20 cellular contexts compared by ENCODE assay signal in genomic region chr11:117627259-117627658, GRCh38.
"Had no signal": no experiment of that assay in that cellular context is flagged by ENCODE, and none has a peak within 500 bp of the region (broad histone marks: within the 10 kb centered on the region; RNA-seq: fewer than 3 reads in every experiment).

No MANE protein-coding gene starts in this region.

- H3K27ac Mint-ChIP-seq: activated CD4-positive, alpha-beta T cell treated with anti-CD3 and anti-CD28 coated beads, Interleukin-2, amount 10 ng/mL, durations not matched to agents 24 days and 14 days; activated CD8-positive, alpha-beta T cell treated with anti-CD3 and anti-CD28 coated beads, Interleukin-2, amount 10 ng/mL, durations not matched to agents 7 days and 5 days; activated naive CD4-positive, alpha-beta T cell treated with anti-CD3 and anti-CD28 coated beads, Interleukin-2, amount 50 U/mL, for 24 hours; naive B cell; neural progenitor cell had no signal

- DNase-seq: activated CD4-positive, alpha-beta T cell treated with anti-CD3 and anti-CD28 coated beads, Interleukin-2, amount 10 ng/mL, durations not matched to agents 24 days and 14 days; activated CD8-positive, alpha-beta T cell treated with anti-CD3 and anti-CD28 coated beads, Interleukin-2, amount 10 ng/mL, durations not matched to agents 7 days and 5 days; activated gamma-delta T cell; activated T-cell treated with anti-CD3 and anti-CD28 coated beads, Interleukin-2, amount 50 U/mL, for 48 hours; foreskin fibroblast; kidney; left lung; mammary epithelial cell; naive B cell; ovary; SK-N-SH; stimulated activated CD8-positive, alpha-beta memory T cell treated with anti-CD3 and anti-CD28 coated beads, Interleukin-4, amount 100 ng/mL, for 48 hours; stimulated activated naive CD4-positive, alpha-beta T cell treated with Interleukin-2 at 50 U/mL for 16 hours; T-helper 1 cell; T1000; transverse colon had no signal

- H3K4me3 Mint-ChIP-seq: activated CD4-positive, alpha-beta T cell treated with anti-CD3 and anti-CD28 coated beads, Interleukin-2, amount 10 ng/mL, durations not matched to agents 24 days and 14 days; activated CD8-positive, alpha-beta T cell treated with anti-CD3 and anti-CD28 coated beads, Interleukin-2, amount 10 ng/mL, durations not matched to agents 7 days and 5 days; activated naive CD4-positive, alpha-beta T cell treated with anti-CD3 and anti-CD28 coated beads, Interleukin-2, amount 50 U/mL, for 24 hours; naive B cell; neural progenitor cell had no signal

- H3K4me3 ChIP-seq: cardiac muscle cell, left lung, mucosa of descending colon, neural progenitor cell, ovary, transverse colon had no signal

- H3K36me3 Mint-ChIP-seq: activated naive CD4-positive, alpha-beta T cell treated with anti-CD3 and anti-CD28 coated beads, Interleukin-2, amount 50 U/mL, for 24 hours; naive B cell; neural progenitor cell had no signal

- H3K27ac ChIP-seq: cardiac muscle cell, left lung, neural progenitor cell, ovary, transverse colon had no signal

- H3K9me3 Mint-ChIP-seq: activated CD4-positive, alpha-beta T cell treated with anti-CD3 and anti-CD28 coated beads, Interleukin-2, amount 10 ng/mL, durations not matched to agents 24 days and 14 days; activated naive CD4-positive, alpha-beta T cell treated with anti-CD3 and anti-CD28 coated beads, Interleukin-2, amount 50 U/mL, for 24 hours; neural progenitor cell had no signal

- H3K27me3 ChIP-seq: cardiac muscle cell, left lung, neural progenitor cell, ovary, transverse colon had no signal

- ATAC-seq: activated CD8-positive, alpha-beta T cell treated with anti-CD3 and anti-CD28 coated beads, Interleukin-2, amount 10 ng/mL, durations not matched to agents 7 days and 5 days; left lung; mucosa of descending colon had no signal

- H3K4me1 Mint-ChIP-seq: activated CD4-positive, alpha-beta T cell treated with anti-CD3 and anti-CD28 coated beads, Interleukin-2, amount 10 ng/mL, durations not matched to agents 24 days and 14 days; activated naive CD4-positive, alpha-beta T cell treated with anti-CD3 and anti-CD28 coated beads, Interleukin-2, amount 50 U/mL, for 24 hours; naive B cell had no signal

- H3K27me3 Mint-ChIP-seq: activated naive CD4-positive, alpha-beta T cell treated with anti-CD3 and anti-CD28 coated beads, Interleukin-2, amount 50 U/mL, for 24 hours had no signal
